27 cellular contexts compared by ENCODE assay signal in the genomic region with DNA sequence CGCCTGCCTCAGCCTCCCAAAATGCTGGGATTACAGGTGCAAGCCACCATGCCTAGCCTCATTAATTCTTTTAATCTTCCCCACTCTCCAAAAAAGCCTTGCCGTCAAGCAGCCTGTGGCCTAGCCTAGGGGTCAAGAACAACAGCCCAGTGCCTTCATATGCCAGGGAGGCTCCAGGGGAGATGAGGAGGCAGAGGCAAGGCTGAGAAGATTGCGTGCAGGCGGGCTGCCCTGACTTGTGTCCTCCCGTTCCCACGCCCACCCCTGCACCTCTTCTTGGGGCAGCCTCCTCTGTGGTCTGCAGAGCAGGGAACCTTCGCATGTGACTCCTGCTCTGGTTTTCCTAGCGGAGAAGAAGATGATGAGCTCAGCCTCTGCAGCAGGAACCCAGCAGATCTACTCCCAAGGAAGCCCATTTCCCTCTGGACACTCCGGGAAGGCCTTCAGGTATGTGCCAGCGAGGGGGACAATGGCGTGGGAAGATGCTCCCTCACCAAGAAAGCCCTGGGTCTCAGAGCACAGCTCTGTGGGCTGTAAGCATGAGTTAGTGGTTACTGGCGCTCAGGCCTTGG.
"Had no signal": no experiment of that assay in that cellular context is flagged by ENCODE, and none has a peak within 500 bp of the region (broad histone marks: within the 10 kb centered on the region; RNA-seq: fewer than 3 reads in every experiment).

No MANE protein-coding gene starts in this region.

- H3K4me1 ChIP-seq: heart right ventricle, left ventricle myocardium inferior, pancreas, prostate gland, tibial nerve had no signal

- H3K27me3 Mint-ChIP-seq: type B pancreatic cell had no signal

- H3K9ac ChIP-seq: neural progenitor cell had no signal

- H3K4me1 Mint-ChIP-seq: naive B cell; stimulated activated effector memory CD8-positive, alpha-beta T cell treated with anti-CD3 and anti-CD28 coated beads, Interleukin-12 subunit alpha, Interleukin-12 subunit beta, amount 100 ng/mL, for 72 hours had no signal

- H2AFZ ChIP-seq: neural progenitor cell had no signal

- H3K27me3 ChIP-seq: neural progenitor cell, neutrophil, pancreas, tibial nerve, vagina had no signal

- H3K36me3 Mint-ChIP-seq: naive B cell; natural killer cell; stimulated activated effector memory CD8-positive, alpha-beta T cell treated with anti-CD3 and anti-CD28 coated beads, Interleukin-12 subunit alpha, Interleukin-12 subunit beta, amount 100 ng/mL, for 72 hours had no signal

- H3K27ac Mint-ChIP-seq: mesothelial cell of epicardium; naive B cell; natural killer cell; nephron progenitor cell; neural progenitor cell; stimulated activated effector memory CD8-positive, alpha-beta T cell treated with anti-CD3 and anti-CD28 coated beads, Interleukin-12 subunit alpha, Interleukin-12 subunit beta, amount 100 ng/mL, for 72 hours; stimulated activated naive CD8-positive, alpha-beta T cell treated with anti-CD3 and anti-CD28 coated beads, Interleukin-15, amount 100 ng/mL, for 72 hours; type B pancreatic cell had no signal

- H3K27ac ChIP-seq: heart right ventricle, left ventricle myocardium inferior, neural progenitor cell, neutrophil, pancreas, prostate gland, skin epidermis, tibial nerve, vagina had no signal

- H3K9me3 Mint-ChIP-seq: mesothelial cell of epicardium; naive B cell; natural killer cell; nephron progenitor cell; neural progenitor cell; stimulated activated effector memory CD8-positive, alpha-beta T cell treated with anti-CD3 and anti-CD28 coated beads, Interleukin-12 subunit alpha, Interleukin-12 subunit beta, amount 100 ng/mL, for 72 hours; stimulated activated naive CD8-positive, alpha-beta T cell treated with anti-CD3 and anti-CD28 coated beads, Interleukin-15, amount 100 ng/mL, for 72 hours; type B pancreatic cell had no signal

- DNase-seq: heart right ventricle; hippocampal formation; left ventricle myocardium inferior; mesendoderm; naive B cell; natural killer cell; nephron progenitor cell; occipital lobe; pancreas; posterior cingulate gyrus; retina; right cardiac atrium; stimulated activated CD4-positive, alpha-beta T cell treated with anti-CD3 and anti-CD28 coated beads, Interleukin-4, amount 100 ng/mL, for 24 hours; stimulated activated naive CD4-positive, alpha-beta T cell; stimulated activated naive CD8-positive, alpha-beta T cell treated with anti-CD3 and anti-CD28 coated beads, Interleukin-15, amount 100 ng/mL, for 72 hours; substantia nigra had no signal

- H3K36me3 ChIP-seq: heart right ventricle, left ventricle myocardium inferior, neural progenitor cell, neutrophil, pancreas, prostate gland, vagina had no signal

- H3K9me3 ChIP-seq: heart right ventricle, left ventricle myocardium inferior, neutrophil, pancreas, prostate gland, tibial nerve, vagina had no signal

- ATAC-seq: natural killer cell; pancreas; right cardiac atrium; sciatic nerve; stimulated activated effector memory CD8-positive, alpha-beta T cell treated with anti-CD3 and anti-CD28 coated beads, Interleukin-12 subunit alpha, Interleukin-12 subunit beta, amount 100 ng/mL, for 72 hours; stimulated activated naive CD8-positive, alpha-beta T cell treated with anti-CD3 and anti-CD28 coated beads, Interleukin-15, amount 100 ng/mL, for 72 hours had no signal

- H3K4me2 ChIP-seq: neural progenitor cell had no signal

- H3K4me3 Mint-ChIP-seq: mesothelial cell of epicardium; naive B cell; natural killer cell; nephron progenitor cell; neural progenitor cell; stimulated activated effector memory CD8-positive, alpha-beta T cell treated with anti-CD3 and anti-CD28 coated beads, Interleukin-12 subunit alpha, Interleukin-12 subunit beta, amount 100 ng/mL, for 72 hours; stimulated activated naive CD8-positive, alpha-beta T cell treated with anti-CD3 and anti-CD28 coated beads, Interleukin-15, amount 100 ng/mL, for 72 hours; type B pancreatic cell had no signal

- H3K4me3 ChIP-seq: heart right ventricle, left ventricle myocardium inferior, lung, neural progenitor cell, pancreas, prostate gland, skin epidermis, tibial nerve, vagina had no signal
